Comparison of ENCODE assay signal across 1 cellular context in genomic region chr2:174003635-174004310, GRCh38.
TF ChIP-seq lines count a peak whose summit lies in the region.

No MANE protein-coding gene starts in this region.

TF ChIP-seq in HepG2, 621 proteins besides CTCF, POLR2A, EP300 and RAD21 (continued from another document and continues in another):
- TF ChIP-seq MNT (IDR thresholded peaks at IDR 0.05) (no peak), HMGA1 (CRISPR knock-in tag; conservative IDR thresholded peaks at IDR 0.05) (no peak), ZNF782 (CRISPR knock-in tag; IDR thresholded peaks at IDR 0.05; ENCODE audit: borderline replicate concordance) (no peak), TARDBP (CRISPR knock-in tag; IDR thresholded peaks at IDR 0.05) (no peak), TCF12 (IDR thresholded peaks at IDR 0.05) (no peak), TCF12 (CRISPR knock-in tag; IDR thresholded peaks at IDR 0.05) (no peak), ZSCAN29 (CRISPR knock-in tag; conservative IDR thresholded peaks at IDR 0.05) (no peak), FUBP1 (CRISPR knock-in tag; IDR thresholded peaks at IDR 0.05; ENCODE audit: borderline replicate concordance) (no peak), DNMT1 (CRISPR knock-in tag; IDR thresholded peaks at IDR 0.05) (0 out of 2 replicates have a peak, but pooled peaks have one; percentile 25), ZNF354B (CRISPR knock-in tag; IDR thresholded peaks at IDR 0.05) (no peak), ZNF558 (CRISPR knock-in tag; IDR thresholded peaks at IDR 0.05; ENCODE audit: borderline replicate concordance) (no peak), MBD4 (IDR thresholded peaks at IDR 0.05; ENCODE audit: borderline replicate concordance, low read length) (no peak), ZNF839 (CRISPR knock-in tag; IDR thresholded peaks at IDR 0.05; ENCODE audit: borderline replicate concordance) (no peak), FLYWCH1 (CRISPR knock-in tag; IDR thresholded peaks at IDR 0.05) (no peak), ZNF709 (CRISPR knock-in tag; IDR thresholded peaks at IDR 0.05) (no peak), NFIB (CRISPR knock-in tag; IDR thresholded peaks at IDR 0.05; ENCODE audit: borderline replicate concordance) (no peak), TEF (CRISPR knock-in tag; IDR thresholded peaks at IDR 0.05) (no peak), TRIM22 (IDR thresholded peaks at IDR 0.05) (no peak), IRF1 (CRISPR knock-in tag; IDR thresholded peaks at IDR 0.05; ENCODE audit: low read depth) (no peak), ISL2 (CRISPR knock-in tag; IDR thresholded peaks at IDR 0.05) (no peak), GMEB2 (CRISPR knock-in tag; IDR thresholded peaks at IDR 0.05; ENCODE audit: low read depth) (no peak), ZSCAN25 (CRISPR knock-in tag; IDR thresholded peaks at IDR 0.05) (no peak), ZNF574 (CRISPR knock-in tag; IDR thresholded peaks at IDR 0.05) (no peak), ETV5 (CRISPR knock-in tag; IDR thresholded peaks at IDR 0.05; ENCODE audit: borderline replicate concordance) (no peak), ZNF383 (CRISPR knock-in tag; IDR thresholded peaks at IDR 0.05; ENCODE audit: borderline replicate concordance) (peak; percentile 63; the same call in 1 of the 2 replicates), SATB2 (CRISPR knock-in tag; IDR thresholded peaks at IDR 0.05) (no peak), HNF1A (IDR thresholded peaks at IDR 0.05; ENCODE audit: low read depth) (no peak), HNF1A (CRISPR knock-in tag; IDR thresholded peaks at IDR 0.05; ENCODE audit: borderline replicate concordance) (no peak), ZBTB37 (CRISPR knock-in tag; IDR thresholded peaks at IDR 0.05) (no peak), ZBTB14 (CRISPR knock-in tag; IDR thresholded peaks at IDR 0.05) (no peak), EED (CRISPR knock-in tag; IDR thresholded peaks at IDR 0.05) (0 out of 2 replicates have a peak, but pooled peaks have one; percentile 40), ZFP36L1 (CRISPR knock-in tag; IDR thresholded peaks at IDR 0.05) (no peak), ZNF629 (CRISPR knock-in tag; conservative IDR thresholded peaks at IDR 0.05) (no peak), DPF2 (CRISPR knock-in tag; IDR thresholded peaks at IDR 0.05; ENCODE audit: borderline replicate concordance, low read depth) (no peak), IRF9 (CRISPR knock-in tag; IDR thresholded peaks at IDR 0.05; ENCODE audit: borderline replicate concordance) (no peak), SRY (CRISPR knock-in tag; IDR thresholded peaks at IDR 0.05) (no peak), MEF2D (CRISPR knock-in tag; IDR thresholded peaks at IDR 0.05) (0 out of 2 replicates have a peak, but pooled peaks have one; percentile 44), ATRX (CRISPR knock-in tag; IDR thresholded peaks at IDR 0.05; ENCODE audit: borderline replicate concordance) (no peak), ETV6 (CRISPR knock-in tag; conservative IDR thresholded peaks at IDR 0.05) (no peak), TBX2 (CRISPR knock-in tag; IDR thresholded peaks at IDR 0.05; ENCODE audit: borderline replicate concordance) (peak; percentile 35; the same call in 1 of the 2 replicates), ZBTB25 (CRISPR knock-in tag; IDR thresholded peaks at IDR 0.05) (no peak)
